9 cellular contexts compared by ENCODE assay signal in genomic region chr7:24227603-24228359, GRCh38. TPM values are rescaled to one million over a fixed set of nuclear protein-coding genes. Genes with fewer than 3 reads are reported as not detected.
DNase-seq lines count a peak whose midpoint lies in the region; ATAC-seq and TF ChIP-seq lines count a peak whose summit lies in the region.
"Had no signal": no experiment of that assay in that cellular context is flagged by ENCODE, and none has a peak within 500 bp of the region (broad histone marks: within the 10 kb centered on the region; RNA-seq: fewer than 3 reads in every experiment).

No MANE protein-coding gene starts in this region.

- no peaks in the 10 kb centered on the region for H3K9me3 Mint-ChIP-seq in natural killer cell treated with Interleukin-12 subunit alpha and Interleukin-12 subunit beta and Interleukin-15 and Interleukin-18, amount 100 ng/mL, for 72 hours
- peaks cover 12% of the 10 kb centered on the region for H3K9me3 Mint-ChIP-seq in endodermal cell

- H3K4me1 ChIP-seq in endodermal cell (ENCODE audit: control insufficient read depth, insufficient read depth, low read length) (no peaks in the 10 kb centered on the region), tibial nerve (no peaks in the 10 kb centered on the region), uterus (no peaks in the 10 kb centered on the region)

- no peak for TF ChIP-seq EP300 in tibial nerve (IDR thresholded peaks at IDR 0.05)

- H3K27me3 ChIP-seq in endodermal cell (ENCODE audit: control insufficient read depth, insufficient read depth, low read length, poor library complexity, severe bottlenecking) (no peaks in the 10 kb centered on the region), tibial nerve (no peaks in the 10 kb centered on the region), uterus (no peaks in the 10 kb centered on the region)
- H3K27me3 ChIP-seq: neutrophil had no signal

- no peak overlapping the region for H3K4me3 ChIP-seq in SK-N-MC
- H3K4me3 ChIP-seq in endodermal cell (ENCODE audit: low read length), result no peak overlapping the region
- H3K4me3 ChIP-seq in tibial nerve, result no peak overlapping the region
- H3K4me3 ChIP-seq in uterus, result no peak overlapping the region

- ATAC-seq in GM19023 (IDR thresholded peaks at IDR 0.05; ENCODE audit: unreplicated experiment) (peak; percentile 83), HG02870 (IDR thresholded peaks at IDR 0.05; ENCODE audit: unreplicated experiment) (peak; percentile 89)
- ATAC-seq in natural killer cell treated with Interleukin-12 subunit alpha and Interleukin-12 subunit beta and Interleukin-15 and Interleukin-18, amount 100 ng/mL, for 72 hours, result peak; percentile 32 to 33

- H3K27ac ChIP-seq in SK-N-MC, result no peak overlapping the region
- no peak overlapping the region for H3K27ac ChIP-seq in endodermal cell (ENCODE audit: low read depth, low read length)
- no peak overlapping the region for H3K27ac ChIP-seq in tibial nerve
- no peak overlapping the region for H3K27ac ChIP-seq in uterus
- H3K27ac ChIP-seq: neutrophil had no signal

- peaks cover 12 to 17% of the 10 kb centered on the region in 2 donors for H3K4me1 Mint-ChIP-seq in natural killer cell treated with Interleukin-12 subunit alpha and Interleukin-12 subunit beta and Interleukin-15 and Interleukin-18, amount 100 ng/mL, for 72 hours (ENCODE audit: low read depth in 2 of 2)
- H3K4me1 Mint-ChIP-seq in endodermal cell, result peaks cover 9% of the 10 kb centered on the region

- peaks cover 5% of the 10 kb centered on the region for H3K36me3 Mint-ChIP-seq in natural killer cell treated with Interleukin-12 subunit alpha and Interleukin-12 subunit beta and Interleukin-15 and Interleukin-18, amount 100 ng/mL, for 72 hours
- H3K36me3 Mint-ChIP-seq in endodermal cell (ENCODE audit: low read depth), result no peaks in the 10 kb centered on the region

- H3K9me3 ChIP-seq in SK-N-MC (ENCODE audit: low read depth, low read length) (peaks cover 4% of the 10 kb centered on the region; the same call in 1 of the 2 replicates), endodermal cell (ENCODE audit: control insufficient read depth, low read length) (peaks cover 5% of the 10 kb centered on the region), tibial nerve (peaks cover 0 to 16% (median 0%) of the 10 kb centered on the region in 4 donors), uterus (no peaks in the 10 kb centered on the region)
- H3K9me3 ChIP-seq: neutrophil had no signal

- TF ChIP-seq CTCF in endodermal cell (conservative IDR thresholded peaks at IDR 0.05) (no peak), tibial nerve (IDR thresholded peaks at IDR 0.05) (no peak), uterus (IDR thresholded peaks at IDR 0.05) (no peak)

- DNase-seq in SK-N-MC (ENCODE audit: low read depth, low spot score), result peak; percentile 18
- no peak for DNase-seq in natural killer cell treated with Interleukin-12 subunit alpha and Interleukin-12 subunit beta and Interleukin-15 and Interleukin-18, amount 100 ng/mL, for 72 hours (ENCODE audit: low spot score)
- DNase-seq in endodermal cell, result no peak
- DNase-seq in ecto neural progenitor cell (ENCODE audit: low spot score), result no peak
- DNase-seq in tibial nerve (ENCODE audit: low spot score in 2 of 2), result no peak
- DNase-seq in uterus, result no peak

- no peak overlapping the region for H3K9ac ChIP-seq in SK-N-MC (ENCODE audit: insufficient read length)
- H3K9ac ChIP-seq in endodermal cell (ENCODE audit: extremely low read depth, low read length, poor library complexity, severe bottlenecking), result no peak overlapping the region

- H3K36me3 ChIP-seq in SK-N-MC (ENCODE audit: insufficient read depth, low read length), result no peaks in the 10 kb centered on the region
- no peaks in the 10 kb centered on the region for H3K36me3 ChIP-seq in endodermal cell (ENCODE audit: control insufficient read depth, insufficient read depth, low read length)
- no peaks in the 10 kb centered on the region for H3K36me3 ChIP-seq in tibial nerve
- no peaks in the 10 kb centered on the region for H3K36me3 ChIP-seq in uterus
- H3K36me3 ChIP-seq: neutrophil had no signal

- WGBS in endodermal cell (ENCODE audit: insufficient coverage in 1 of 2, insufficient read length in 1 of 2), 2 experiments, result 81 to 84% methylated on average over 5 to 7 of the region's 8 CpGs
- WGBS in tibial nerve, 2 donors, result 57 to 62% methylated on average over 7 to 8 of the region's 8 CpGs

- H3K27ac Mint-ChIP-seq in natural killer cell treated with Interleukin-12 subunit alpha and Interleukin-12 subunit beta and Interleukin-15 and Interleukin-18, amount 100 ng/mL, for 72 hours, result no peak overlapping the region
- no peak overlapping the region for H3K27ac Mint-ChIP-seq in endodermal cell

- no peak overlapping the region for H3K4me3 Mint-ChIP-seq in natural killer cell treated with Interleukin-12 subunit alpha and Interleukin-12 subunit beta and Interleukin-15 and Interleukin-18, amount 100 ng/mL, for 72 hours
- H3K4me3 Mint-ChIP-seq in endodermal cell, result no peak overlapping the region

- intact Hi-C loops in uterus (cut with DNase I; ENCODE audit: low total_unique reads), result no loop called here

- peaks cover 7 to 45% of the 10 kb centered on the region in 2 donors for H3K27me3 Mint-ChIP-seq in natural killer cell treated with Interleukin-12 subunit alpha and Interleukin-12 subunit beta and Interleukin-15 and Interleukin-18, amount 100 ng/mL, for 72 hours
- no peaks in the 10 kb centered on the region for H3K27me3 Mint-ChIP-seq in endodermal cell (ENCODE audit: insufficient read depth)

- TF ChIP-seq POLR2A in tibial nerve (IDR thresholded peaks at IDR 0.05) (no peak), uterus (IDR thresholded peaks at IDR 0.05) (no peak)

RNA-seq across cellular contexts. Expression of gene NPY, which starts 56.2 kb away (rescaled TPM):
- total RNA-seq in natural killer cell treated with Interleukin-12 subunit alpha and Interleukin-12 subunit beta and Interleukin-15 and Interleukin-18, amount 100 ng/mL, for 72 hours, result not detected
- total RNA-seq in endodermal cell (not detected), tibial nerve (1 to 10 TPM in 1 of 4 donors, not detected in 3; 5.4 TPM), uterus (1 to 10 TPM in 1 of 4 donors, not detected in 3; 2.9 TPM)
- polyA plus RNA-seq in endodermal cell (2013, experiment 1 of 2), result 5.2 TPM
- polyA plus RNA-seq in endodermal cell (2013, experiment 2 of 2), result 4.7 TPM

Comparison
In these comparisons a context has a peak if more than half of its experiments do, and no peak if none do; other contexts are left out.
1. ATAC-seq: peak in every context shown above with its lines; median percentile 89 in HG02870; 83 in GM19023; 32 in natural killer cell treated with Interleukin-12 subunit alpha and Interleukin-12 subunit beta and Interleukin-15 and Interleukin-18, amount 100 ng/mL, for 72 hours.